20 cellular contexts compared by ENCODE assay signal in the genomic region with DNA sequence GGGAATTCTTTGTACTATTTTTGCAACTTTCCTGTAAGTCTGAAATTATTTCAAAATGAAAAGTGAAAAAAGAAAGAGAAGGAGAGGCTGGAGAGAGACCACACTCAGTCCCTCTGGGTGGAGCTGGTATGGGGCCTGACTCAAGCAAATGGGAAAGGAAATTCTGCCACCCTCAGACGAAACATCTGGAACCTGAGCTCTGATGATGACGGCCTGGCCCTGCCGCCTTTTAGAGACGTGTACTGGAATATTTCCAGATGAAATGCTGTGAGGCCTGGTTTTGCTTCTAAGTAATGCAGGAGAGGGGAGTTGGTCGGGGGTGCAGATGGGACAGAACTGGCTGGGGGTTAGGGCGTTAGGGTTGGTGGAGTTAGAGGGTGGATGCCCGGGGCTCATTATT. TPM values are rescaled to one million over a fixed set of nuclear protein-coding genes. Genes with fewer than 3 reads are reported as not detected.
DNase-seq lines count a peak whose midpoint lies in the region; ATAC-seq and TF ChIP-seq lines count a peak whose summit lies in the region.
"Had no signal": no experiment of that assay in that cellular context is flagged by ENCODE, and none has a peak within 500 bp of the region (broad histone marks: within the 10 kb centered on the region; RNA-seq: fewer than 3 reads in every experiment).

No MANE protein-coding gene starts in this region.

- peaks cover 3% of the 10 kb centered on the region for H3K4me1 ChIP-seq in body of pancreas
- no peaks in the 10 kb centered on the region for H3K4me1 ChIP-seq in endodermal cell (ENCODE audit: control insufficient read depth, insufficient read depth, low read length)
- H3K4me1 ChIP-seq: Caco-2 had no signal

- no peaks in the 10 kb centered on the region for H3K36me3 Mint-ChIP-seq in osteocyte (ENCODE audit: unreplicated experiment)
- no peaks in the 10 kb centered on the region for H3K36me3 Mint-ChIP-seq in endodermal cell (ENCODE audit: low read depth)
- H3K36me3 Mint-ChIP-seq: stimulated activated memory B cell treated with anti-CD40 and anti-IgM and Interleukin-4, amounts not matched to agents 10 μg/mL and 1 μg/mL and 100 μg/mL, for 72 hours had no signal

- H3K4me1 Mint-ChIP-seq in osteocyte (ENCODE audit: unreplicated experiment), result peaks cover 5% of the 10 kb centered on the region
- no peaks in the 10 kb centered on the region for H3K4me1 Mint-ChIP-seq in endodermal cell
- H3K4me1 Mint-ChIP-seq: stimulated activated memory B cell treated with anti-CD40 and anti-IgM and Interleukin-4, amounts not matched to agents 10 μg/mL and 1 μg/mL and 100 μg/mL, for 72 hours had no signal

- H3K9me3 Mint-ChIP-seq in osteocyte (ENCODE audit: unreplicated experiment) (no peaks in the 10 kb centered on the region), endodermal cell (no peaks in the 10 kb centered on the region)
- H3K9me3 Mint-ChIP-seq: stimulated activated memory B cell treated with anti-CD40 and anti-IgM and Interleukin-4, amounts not matched to agents 10 μg/mL and 1 μg/mL and 100 μg/mL, for 72 hours had no signal

- H3K27ac Mint-ChIP-seq in osteocyte (ENCODE audit: unreplicated experiment), result no peak overlapping the region
- H3K27ac Mint-ChIP-seq in endodermal cell, result no peak overlapping the region
- H3K27ac Mint-ChIP-seq: stimulated activated memory B cell treated with anti-CD40 and anti-IgM and Interleukin-4, amounts not matched to agents 10 μg/mL and 1 μg/mL and 100 μg/mL, for 72 hours had no signal

- 62 to 67% methylated on average over 6 to 7 of the region's 7 CpGs for WGBS in body of pancreas, 2 donors
- WGBS in endodermal cell (ENCODE audit: insufficient coverage in 1 of 2, insufficient read length in 1 of 2), 2 experiments, result 93 to 94% methylated on average over 2 to 6 of the region's 7 CpGs

- H3K4me3 ChIP-seq in HFF-Myc (replicated peaks; ENCODE audit: low read depth, low read length) (no peak overlapping the region), body of pancreas (no peak overlapping the region), endodermal cell (ENCODE audit: low read length) (no peak overlapping the region)
- H3K4me3 ChIP-seq: left ventricle myocardium inferior, upper lobe of left lung had no signal

- H3K4me3 Mint-ChIP-seq in osteocyte (ENCODE audit: unreplicated experiment), result no peak overlapping the region
- H3K4me3 Mint-ChIP-seq in endodermal cell, result no peak overlapping the region
- H3K4me3 Mint-ChIP-seq: stimulated activated memory B cell treated with anti-CD40 and anti-IgM and Interleukin-4, amounts not matched to agents 10 μg/mL and 1 μg/mL and 100 μg/mL, for 72 hours had no signal

- H3K36me3 ChIP-seq in body of pancreas (replicated peaks in 1 of 2; ENCODE audit: insufficient read depth in 1 of 2, low read depth in 2 of 2), result no peaks in the 10 kb centered on the region
- H3K36me3 ChIP-seq in endodermal cell (ENCODE audit: control insufficient read depth, insufficient read depth, low read length), result no peaks in the 10 kb centered on the region
- H3K36me3 ChIP-seq: left ventricle myocardium inferior, upper lobe of left lung had no signal

- no peak overlapping the region for H3K27ac ChIP-seq in body of pancreas
- no peak overlapping the region for H3K27ac ChIP-seq in endodermal cell (ENCODE audit: low read depth, low read length)
- H3K27ac ChIP-seq: left ventricle myocardium inferior, upper lobe of left lung had no signal

- DNase-seq in AG20443 (ENCODE audit: low spot score), result peak; percentile 48
- peak; percentile 25 for DNase-seq in HFF-Myc (ENCODE audit: extremely low read depth, low read depth)
- DNase-seq in astrocyte of the hippocampus (ENCODE audit: low read depth, low spot score), result peak; percentile 53
- DNase-seq in osteocyte (ENCODE audit: extremely low spot score, unreplicated experiment), result no peak
- no peak for DNase-seq in body of pancreas
- no peak for DNase-seq in endodermal cell
- no peak for DNase-seq in erythroblast (lab: John Stamatoyannopoulos, UW)
- DNase-seq: activated CD4-positive, alpha-beta T cell treated with anti-CD3 and anti-CD28 coated beads for 48 hours; activated effector memory CD4-positive, alpha-beta T cell treated with Interleukin-2 at 50 U/mL for 16 hours; amniotic stem cell; Caco-2; GDM1; left ventricle myocardium inferior; NCI-H1105 treated with DMSO at 0.1 percent for 48 hours; NCI-H82; retina; stimulated activated CD4-positive, alpha-beta T cell treated with anti-CD3 and anti-CD28 coated beads, Interleukin-15, amount 100 ng/mL, for 24 hours; upper lobe of left lung had no signal

- TF ChIP-seq CTCF in HFF-Myc (IDR thresholded peaks at IDR 0.05; ENCODE audit: low read depth, low read length, missing control alignments), result no peak
- TF ChIP-seq CTCF in osteocyte (IDR thresholded peaks at IDR 0.05), result peak; percentile 13
- no peak for TF ChIP-seq CTCF in body of pancreas (IDR thresholded peaks at IDR 0.05)
- TF ChIP-seq CTCF in endodermal cell (conservative IDR thresholded peaks at IDR 0.05), result no peak

- peaks cover 46% of the 10 kb centered on the region for H3K27me3 Mint-ChIP-seq in osteocyte (ENCODE audit: unreplicated experiment)
- H3K27me3 Mint-ChIP-seq in endodermal cell (ENCODE audit: insufficient read depth), result peaks cover 44% of the 10 kb centered on the region

- no peak for TF ChIP-seq POLR2A in body of pancreas (IDR thresholded peaks at IDR 0.05)
- TF ChIP-seq POLR2A in erythroblast (IDR thresholded peaks at IDR 0.05; ENCODE audit: low read length), result no peak

- intact Hi-C loops in body of pancreas (cut with DNase I), result no loop called here

- H3K27me3 ChIP-seq in body of pancreas, result no peaks in the 10 kb centered on the region
- H3K27me3 ChIP-seq in endodermal cell (ENCODE audit: control insufficient read depth, insufficient read depth, low read length, poor library complexity, severe bottlenecking), result peaks cover 26% of the 10 kb centered on the region
- H3K27me3 ChIP-seq: upper lobe of left lung had no signal

- H3K9me3 ChIP-seq in body of pancreas, result no peaks in the 10 kb centered on the region
- H3K9me3 ChIP-seq in endodermal cell (ENCODE audit: control insufficient read depth, low read length), result no peaks in the 10 kb centered on the region
- H3K9me3 ChIP-seq: Caco-2, upper lobe of left lung had no signal

- no peak overlapping the region for H3K9ac ChIP-seq in endodermal cell (ENCODE audit: extremely low read depth, low read length, poor library complexity, severe bottlenecking)

- ATAC-seq in body of pancreas (no peak), HG02623 (IDR thresholded peaks at IDR 0.05; ENCODE audit: unreplicated experiment) (no peak)
- ATAC-seq: stimulated activated memory B cell treated with anti-CD40 and anti-IgM and Interleukin-4, amounts not matched to agents 10 μg/mL and 1 μg/mL and 100 μg/mL, for 72 hours had no signal

RNA-seq across cellular contexts. Expression of a gene that starts 57.4 kb away (rescaled TPM):
- total RNA-seq in osteocyte (33.2 and 34.2 TPM in 2 replicates), body of pancreas (1 to 10 TPM; 1.0 to 1.3 TPM), endodermal cell (10 to 100 TPM; 17.0 to 24.2 TPM)
- 29.8 TPM for polyA plus RNA-seq in endodermal cell (2013, experiment 1 of 2)
- polyA plus RNA-seq in endodermal cell (2013, experiment 2 of 2), result 28.3 TPM

Comparison
In these comparisons a context has a peak if more than half of its experiments do, and no peak if none do; other contexts are left out.
1. DNase-seq: peak in AG20443 (single experiment), HFF-Myc (single experiment) and astrocyte of the hippocampus (single experiment); none in osteocyte (single experiment), body of pancreas (0 of 4), endodermal cell (single experiment) and erythroblast (0 of 2).
2. RNA of a gene that starts 57.4 kb away (total RNA-seq): 33.2 to 34.2 TPM in osteocyte and 17.0 to 24.2 TPM in endodermal cell; 1.0 to 1.3 TPM in body of pancreas; every median in the first group is over 4 times any median in the second.